18 cellular contexts compared by ENCODE assay signal in the genomic region with DNA sequence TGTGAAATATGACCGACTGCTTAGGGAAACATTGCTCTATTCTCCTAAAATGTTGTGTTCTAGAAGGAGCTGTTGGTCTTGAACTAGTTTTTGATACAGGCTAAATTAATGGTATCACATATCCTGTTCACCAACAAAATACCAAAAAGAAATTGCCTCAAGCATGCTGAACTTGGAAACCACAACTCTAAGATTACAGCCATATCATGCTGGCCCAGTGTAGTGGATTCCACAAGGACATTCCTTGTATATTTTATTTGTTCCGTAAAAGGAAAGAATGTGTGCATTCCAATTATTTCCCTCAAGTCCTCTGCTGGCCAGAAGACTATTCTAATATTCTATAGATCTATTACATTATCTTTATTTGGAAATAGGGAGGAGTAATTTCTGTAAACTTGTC. TPM values are rescaled to one million over a fixed set of nuclear protein-coding genes. Genes with fewer than 3 reads are reported as not detected.
"Had no signal": no experiment of that assay in that cellular context is flagged by ENCODE, and none has a peak within 500 bp of the region (broad histone marks: within the 10 kb centered on the region; RNA-seq: fewer than 3 reads in every experiment).

No MANE protein-coding gene starts in this region.

- DNase-seq: activated CD4-positive, alpha-beta T cell treated with anti-CD3 and anti-CD28 coated beads for 1 hour; activated gamma-delta T cell treated with Interleukin-2 at 50 U/mL for 16 hours; amniotic stem cell; erythroblast; left colon; lower lobe of right lung; nucleus accumbens; stimulated activated CD4-positive, alpha-beta T cell treated with anti-CD3 and anti-CD28 coated beads, Interleukin-12 subunit alpha, Interleukin-12 subunit beta, amount 100 ng/mL, for 4 hours; stimulated activated CD4-positive, alpha-beta T cell treated with anti-CD3 and anti-CD28 coated beads, Interleukin-1b, Interleukin-23, amount 100 ng/mL, for 48 hours; stimulated activated naive CD4-positive, alpha-beta T cell treated with Interleukin-2 at 50 U/mL for 16 hours; thyroid gland; WERI-Rb-1 had no signal

- H3K27me3 ChIP-seq: hepatocyte, thyroid gland had no signal

- H3K27ac Mint-ChIP-seq: activated naive CD8-positive, alpha-beta T cell; activated T-helper 1 cell treated with anti-CD3 and anti-CD28 coated beads, Interleukin-12 subunit alpha, Interleukin-12 subunit beta, Interleukin-2, Interleukin-4 antibody, amounts not matched to agents 30 ng/mL and 10 ng/mL and 1 ng/mL, durations not matched to agents 14 hours and 24 hours and 36 hours; nephron had no signal

- H3K4me3 ChIP-seq: hepatocyte, lower lobe of right lung, SK-N-MC, thyroid gland had no signal

- H3K36me3 Mint-ChIP-seq: activated naive CD8-positive, alpha-beta T cell had no signal

- H3K4me3 Mint-ChIP-seq: activated naive CD8-positive, alpha-beta T cell; activated T-helper 1 cell treated with anti-CD3 and anti-CD28 coated beads, Interleukin-12 subunit alpha, Interleukin-12 subunit beta, Interleukin-2, Interleukin-4 antibody, amounts not matched to agents 30 ng/mL and 10 ng/mL and 1 ng/mL, durations not matched to agents 14 hours and 24 hours and 36 hours; nephron had no signal

- H3K9me3 Mint-ChIP-seq: activated T-helper 1 cell treated with anti-CD3 and anti-CD28 coated beads, Interleukin-12 subunit alpha, Interleukin-12 subunit beta, Interleukin-2, Interleukin-4 antibody, amounts not matched to agents 30 ng/mL and 10 ng/mL and 1 ng/mL, durations not matched to agents 14 hours and 24 hours and 36 hours; nephron had no signal

- H3K4me1 Mint-ChIP-seq: nephron had no signal

- H3K9me3 ChIP-seq: lower lobe of right lung, thyroid gland had no signal

- ATAC-seq: left colon, lower lobe of right lung had no signal

- H3K4me1 ChIP-seq: lower lobe of right lung, thyroid gland had no signal

- H3K27ac ChIP-seq: hepatocyte, lower lobe of right lung, SK-N-MC, thyroid gland, WERI-Rb-1 had no signal

- H3K36me3 ChIP-seq: lower lobe of right lung, WERI-Rb-1 had no signal

- H3K27me3 Mint-ChIP-seq: activated naive CD8-positive, alpha-beta T cell had no signal

RNA-seq across cellular contexts. Expression of a gene that starts 1.7 kb away (rescaled TPM):
- total RNA-seq: T-helper 2 cell treated with Interferon-gamma antibody and Interleukin-4, amounts not matched to agents 100 ng/mL and 5 ng/mL, for 36 hours had no signal
